1 cellular context compared by ENCODE assay signal in genomic region chr2:79447462-79447861, GRCh38.
TF ChIP-seq lines count a peak whose summit lies in the region.

No MANE protein-coding gene starts in this region.

TF ChIP-seq in GM23338, 12 proteins besides CTCF, POLR2A, EP300 and RAD21 (continued from another document):
- TF ChIP-seq JUNB (IDR thresholded peaks at IDR 0.05; ENCODE audit: unreplicated experiment) (no peak), ZNF114 (CRISPR knock-in tag; IDR thresholded peaks at IDR 0.05) (no peak), CREB1 (CRISPR knock-in tag; IDR thresholded peaks at IDR 0.05; ENCODE audit: low read depth) (no peak), STAT1 (IDR thresholded peaks at IDR 0.05; ENCODE audit: unreplicated experiment) (no peak), EZH2phosphoT487 (IDR thresholded peaks at IDR 0.05; ENCODE audit: unreplicated experiment) (no peak), EZH2 (IDR thresholded peaks at IDR 0.05; ENCODE audit: low read depth, unreplicated experiment) (no peak)
- TF ChIP-seq, protein P1, sequence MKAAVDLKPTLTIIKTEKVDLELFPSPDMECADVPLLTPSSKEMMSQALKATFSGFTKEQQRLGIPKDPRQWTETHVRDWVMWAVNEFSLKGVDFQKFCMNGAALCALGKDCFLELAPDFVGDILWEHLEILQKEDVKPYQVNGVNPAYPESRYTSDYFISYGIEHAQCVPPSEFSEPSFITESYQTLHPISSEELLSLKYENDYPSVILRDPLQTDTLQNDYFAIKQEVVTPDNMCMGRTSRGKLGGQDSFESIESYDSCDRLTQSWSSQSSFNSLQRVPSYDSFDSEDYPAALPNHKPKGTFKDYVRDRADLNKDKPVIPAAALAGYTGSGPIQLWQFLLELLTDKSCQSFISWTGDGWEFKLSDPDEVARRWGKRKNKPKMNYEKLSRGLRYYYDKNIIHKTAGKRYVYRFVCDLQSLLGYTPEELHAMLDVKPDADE (IDR thresholded peaks at IDR 0.05), result no peak
